ENCODE assay signal across 7 cellular contexts in the genomic region with DNA sequence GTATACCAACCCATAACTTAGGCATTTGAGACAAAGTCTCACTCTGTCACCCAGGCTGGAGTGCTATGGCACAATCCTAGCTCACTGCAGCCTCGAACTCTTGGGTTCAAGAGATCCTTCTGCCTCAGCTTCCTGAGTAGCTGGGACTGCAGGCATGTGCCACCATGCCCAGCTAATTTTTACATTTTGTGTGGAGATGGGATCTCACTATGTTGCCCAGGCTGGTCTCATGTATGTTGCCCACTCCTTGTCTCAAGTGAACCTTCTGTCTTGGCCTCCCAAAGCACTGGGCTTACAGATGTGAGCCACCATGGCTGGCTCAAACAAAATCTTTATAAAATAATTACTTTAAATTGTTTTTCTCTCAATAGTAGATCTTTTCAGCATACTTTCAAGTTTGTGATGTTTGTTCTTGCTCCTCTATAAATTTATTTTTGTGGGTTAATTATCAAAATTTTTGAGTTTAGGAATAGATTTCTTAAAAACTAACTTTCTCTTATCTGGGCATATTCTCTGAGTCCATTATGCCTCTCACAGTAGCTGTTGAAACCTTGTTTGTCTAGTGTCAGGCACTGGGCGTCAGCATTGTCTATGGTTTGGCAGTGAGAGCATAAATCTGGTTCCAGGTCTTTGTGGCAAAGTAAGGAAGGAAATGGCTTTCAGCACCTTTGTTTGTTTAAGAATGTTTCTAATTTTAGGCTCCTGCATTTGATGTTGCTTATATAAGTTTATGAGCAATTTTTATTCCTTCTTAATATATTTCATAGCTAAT. TPM values are rescaled to one million over a fixed set of nuclear protein-coding genes. Genes with fewer than 3 reads are reported as not detected.
DNase-seq lines count a peak whose midpoint lies in the region; ATAC-seq and TF ChIP-seq lines count a peak whose summit lies in the region.

No MANE protein-coding gene starts in this region.

- no peak overlapping the region for H3K27ac ChIP-seq in cardiac muscle cell

- DNase-seq in activated CD8-positive, alpha-beta memory T cell treated with anti-CD3 and anti-CD28 coated beads, Interleukin-2, amount 50 U/mL, for 1 hour (ENCODE audit: extremely low read depth): peak; percentile 19
- DNase-seq in cardiac muscle cell (ENCODE audit: low read depth in 1 of 2, low spot score in 1 of 2) (peak in 1 of 2 donors; percentile 88), cerebellar nuclear complex (lab: John Stamatoyannopoulos, UW) (no peak)
- DNase-seq in stimulated activated CD8-positive, alpha-beta memory T cell treated with anti-CD3 and anti-CD28 coated beads, Interleukin-4, amount 100 ng/mL, for 4 hours (ENCODE audit: low read depth in 2 of 2, low spot score in 1 of 2): peak; percentile 11 to 15

- no peaks in the 10 kb centered on the region for H3K4me1 ChIP-seq in cardiac muscle cell (ENCODE audit: low read depth)

- no peaks in the 10 kb centered on the region for H3K36me3 ChIP-seq in cardiac muscle cell

- peak; percentile 54 for ATAC-seq in HG03521 (IDR thresholded peaks at IDR 0.05; ENCODE audit: unreplicated experiment)
- no peak for ATAC-seq in HG03280 (IDR thresholded peaks at IDR 0.05; ENCODE audit: unreplicated experiment)

- H3K27me3 ChIP-seq in cardiac muscle cell: no peaks in the 10 kb centered on the region

- no peaks in the 10 kb centered on the region for H3K9me3 ChIP-seq in cardiac muscle cell (ENCODE audit: low read depth)

- H3K4me3 ChIP-seq in GM12875 (ENCODE audit: low read depth, low read length) (no peak overlapping the region), cardiac muscle cell (no peak overlapping the region)

- TF ChIP-seq CTCF in GM12875 (IDR thresholded peaks at IDR 0.05; ENCODE audit: borderline replicate concordance, insufficient read depth, low read depth, low read length) (peak; percentile 30; the same call in 1 of the 2 replicates), cardiac muscle cell (IDR thresholded peaks at IDR 0.05; ENCODE audit: low read depth, low read length) (peak; percentile 47)

RNA-seq across cellular contexts. Expression of a gene that starts 38.7 kb away (rescaled TPM):
- total RNA-seq in cardiac muscle cell: 11.2 and 14.7 TPM in 2 replicates
- 19.2 and 20.0 TPM in 2 replicates for polyA plus RNA-seq in cardiac muscle cell

RNA-seq across cellular contexts. Expression of a gene that starts 38.8 kb away (rescaled TPM):
- 5.9 and 7.4 TPM in 2 replicates for total RNA-seq in cardiac muscle cell
- 2.9 and 6.9 TPM in 2 replicates for polyA plus RNA-seq in cardiac muscle cell

Comparison
In these comparisons a context has a peak if more than half of its experiments do, and no peak if none do; other contexts are left out.
1. DNase-seq: peak in activated CD8-positive, alpha-beta memory T cell treated with anti-CD3 and anti-CD28 coated beads, Interleukin-2, amount 50 U/mL, for 1 hour (single experiment) and stimulated activated CD8-positive, alpha-beta memory T cell treated with anti-CD3 and anti-CD28 coated beads, Interleukin-4, amount 100 ng/mL, for 4 hours (2 of 2); none in cerebellar nuclear complex (0 of 2).